Comparison of ENCODE assay signal across 1 cellular context in the genomic region with DNA sequence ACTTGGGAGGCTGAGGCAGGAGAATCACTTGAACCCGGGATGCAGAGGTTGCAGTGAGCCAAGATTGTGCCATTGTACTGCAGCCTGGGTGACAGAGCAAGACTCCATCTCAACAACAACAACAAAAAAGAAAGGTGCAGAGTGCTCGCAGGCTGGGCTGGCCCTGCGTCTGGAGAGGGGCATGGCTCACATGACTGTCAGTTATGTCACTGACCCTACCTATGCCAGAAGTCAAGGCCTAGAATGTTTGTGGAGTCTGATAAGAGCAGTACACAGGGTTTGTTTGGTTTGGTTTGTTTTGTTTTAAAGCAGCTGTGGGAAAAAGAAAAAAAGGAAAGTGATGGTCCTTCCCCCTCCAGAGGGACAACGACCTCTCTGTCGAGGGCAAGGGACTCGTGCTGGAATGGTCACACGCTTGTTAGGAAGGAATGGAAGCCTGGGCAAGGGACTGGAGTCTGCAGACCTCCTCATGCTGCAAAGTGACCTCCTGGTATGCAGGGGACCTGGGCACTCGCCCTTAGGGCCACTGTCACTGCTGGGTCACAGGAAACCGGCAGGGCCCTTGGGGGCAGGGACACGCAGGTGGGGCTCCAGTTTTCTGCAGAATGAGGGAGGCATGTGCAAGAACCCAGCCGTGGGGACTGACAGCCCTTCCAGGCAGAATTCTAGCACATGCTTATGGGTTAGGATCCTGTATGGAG.
TF ChIP-seq lines count a peak whose summit lies in the region.

No MANE protein-coding gene starts in this region.

TF ChIP-seq in HepG2, 621 proteins besides CTCF, POLR2A, EP300 and RAD21 (continued from another document and continues in another):
- TF ChIP-seq, protein P1, sequence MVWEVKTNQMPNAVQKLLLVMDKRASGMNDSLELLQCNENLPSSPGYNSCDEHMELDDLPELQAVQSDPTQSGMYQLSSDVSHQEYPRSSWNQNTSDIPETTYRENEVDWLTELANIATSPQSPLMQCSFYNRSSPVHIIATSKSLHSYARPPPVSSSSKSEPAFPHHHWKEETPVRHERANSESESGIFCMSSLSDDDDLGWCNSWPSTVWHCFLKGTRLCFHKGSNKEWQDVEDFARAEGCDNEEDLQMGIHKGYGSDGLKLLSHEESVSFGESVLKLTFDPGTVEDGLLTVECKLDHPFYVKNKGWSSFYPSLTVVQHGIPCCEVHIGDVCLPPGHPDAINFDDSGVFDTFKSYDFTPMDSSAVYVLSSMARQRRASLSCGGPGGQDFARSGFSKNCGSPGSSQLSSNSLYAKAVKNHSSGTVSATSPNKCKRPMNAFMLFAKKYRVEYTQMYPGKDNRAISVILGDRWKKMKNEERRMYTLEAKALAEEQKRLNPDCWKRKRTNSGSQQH (CRISPR knock-in tag; IDR thresholded peaks at IDR 0.05; ENCODE audit: low read depth): 0 out of 2 replicates have a peak, but pooled peaks have one; percentile 56
- TF ChIP-seq MLLT10 (CRISPR knock-in tag; IDR thresholded peaks at IDR 0.05) (no peak), NFIB (CRISPR knock-in tag; IDR thresholded peaks at IDR 0.05; ENCODE audit: borderline replicate concordance) (0 out of 2 replicates have a peak, but pooled peaks have one; percentile 31), ZNF138 (CRISPR knock-in tag; IDR thresholded peaks at IDR 0.05; ENCODE audit: low read depth) (0 out of 2 replicates have a peak, but pooled peaks have one; percentile 45), GZF1 (CRISPR knock-in tag; IDR thresholded peaks at IDR 0.05) (peak; percentile 56), SPEN (CRISPR knock-in tag; IDR thresholded peaks at IDR 0.05; ENCODE audit: low read depth) (peak; percentile 98; the same call in 1 of the 2 replicates), SIN3A (IDR thresholded peaks at IDR 0.05; ENCODE audit: borderline replicate concordance, low read depth, low read length) (peak; percentile 88), ZNF501 (CRISPR knock-in tag; IDR thresholded peaks at IDR 0.05) (peak; percentile 78), TAF1 (CRISPR knock-in tag; IDR thresholded peaks at IDR 0.05) (no peak), ZNF12 (CRISPR knock-in tag; IDR thresholded peaks at IDR 0.05) (peak; percentile 58; the same call in 1 of the 2 replicates), PAWR (CRISPR knock-in tag; IDR thresholded peaks at IDR 0.05; ENCODE audit: borderline replicate concordance) (no peak), ZNF180 (CRISPR knock-in tag; IDR thresholded peaks at IDR 0.05; ENCODE audit: borderline replicate concordance, low read depth) (no peak), MXI1 (IDR thresholded peaks at IDR 0.05; ENCODE audit: borderline replicate concordance, low read depth, low read length) (peak; percentile 62; the same call in 2 of the 3 replicates), ZNF18 (CRISPR knock-in tag; IDR thresholded peaks at IDR 0.05; ENCODE audit: insufficient replicate concordance) (no peak), NR2F1 (CRISPR knock-in tag; IDR thresholded peaks at IDR 0.05) (peak; percentile 93 to 99), ETV6 (CRISPR knock-in tag; conservative IDR thresholded peaks at IDR 0.05) (peak; percentile 90), ZNF335 (CRISPR knock-in tag; IDR thresholded peaks at IDR 0.05) (peak; percentile 92), RFXAP (CRISPR knock-in tag; IDR thresholded peaks at IDR 0.05; ENCODE audit: borderline replicate concordance) (peak; percentile 76), ZFP36 (IDR thresholded peaks at IDR 0.05; ENCODE audit: borderline replicate concordance, low read depth, low read length, partially characterized antibody) (no peak), LCORL (IDR thresholded peaks at IDR 0.05) (peak; percentile 94), LCORL (CRISPR knock-in tag; IDR thresholded peaks at IDR 0.05) (peak; percentile 98), ZGPAT (CRISPR knock-in tag; IDR thresholded peaks at IDR 0.05) (peak; percentile 99), ARNT2 (CRISPR knock-in tag; IDR thresholded peaks at IDR 0.05; ENCODE audit: low read depth) (peak; percentile 85), FOXK2 (IDR thresholded peaks at IDR 0.05) (peak; percentile 95), FOXM1 (CRISPR knock-in tag; IDR thresholded peaks at IDR 0.05) (peak; percentile 77; the same call in 1 of the 2 replicates), ZNF441 (CRISPR knock-in tag; IDR thresholded peaks at IDR 0.05; ENCODE audit: borderline replicate concordance) (peak; percentile 88), ZNF776 (CRISPR knock-in tag; IDR thresholded peaks at IDR 0.05) (no peak), HIVEP1 (CRISPR knock-in tag; IDR thresholded peaks at IDR 0.05) (peak; percentile 96), MYNN (CRISPR knock-in tag; IDR thresholded peaks at IDR 0.05; ENCODE audit: low read depth) (0 out of 2 replicates have a peak, but pooled peaks have one; percentile 24), ZNF644 (CRISPR knock-in tag; IDR thresholded peaks at IDR 0.05; ENCODE audit: low read depth) (peak; percentile 86; the same call in 1 of the 2 replicates), ZBED4 (CRISPR knock-in tag; IDR thresholded peaks at IDR 0.05; ENCODE audit: borderline replicate concordance) (peak; percentile 84; the same call in 1 of the 2 replicates), E2F1 (CRISPR knock-in tag; IDR thresholded peaks at IDR 0.05) (no peak), DNMT3B (CRISPR knock-in tag; conservative IDR thresholded peaks at IDR 0.05) (peak; percentile 94), DR1 (CRISPR knock-in tag; IDR thresholded peaks at IDR 0.05) (no peak; the same call in 1 of the 2 replicates), CCAR2 (optimal IDR thresholded peaks at IDR 0.05; ENCODE audit: low read depth, low read length) (no peak), HNRNPLL (IDR thresholded peaks at IDR 0.05; ENCODE audit: low read depth, low read length, poor library complexity, severe bottlenecking) (no peak), ZBTB7B (CRISPR knock-in tag; IDR thresholded peaks at IDR 0.05) (peak; percentile 95), BORCS8-MEF2B (CRISPR knock-in tag; IDR thresholded peaks at IDR 0.05) (peak; percentile 89), ZBTB7A (CRISPR knock-in tag; IDR thresholded peaks at IDR 0.05) (peak; percentile 90; the same call in 1 of the 2 replicates), ZNF75D (CRISPR knock-in tag; IDR thresholded peaks at IDR 0.05; ENCODE audit: borderline replicate concordance) (no peak), ZNF101 (CRISPR knock-in tag; IDR thresholded peaks at IDR 0.05; ENCODE audit: borderline replicate concordance, low read depth) (0 out of 2 replicates have a peak, but pooled peaks have one; percentile 27), NR2F2 (IDR thresholded peaks at IDR 0.05; ENCODE audit: borderline replicate concordance, low read depth) (peak; percentile 97), ZNF7 (CRISPR knock-in tag; IDR thresholded peaks at IDR 0.05) (peak; percentile 69; the same call in 1 of the 2 replicates)
- TF ChIP-seq, protein P2, sequence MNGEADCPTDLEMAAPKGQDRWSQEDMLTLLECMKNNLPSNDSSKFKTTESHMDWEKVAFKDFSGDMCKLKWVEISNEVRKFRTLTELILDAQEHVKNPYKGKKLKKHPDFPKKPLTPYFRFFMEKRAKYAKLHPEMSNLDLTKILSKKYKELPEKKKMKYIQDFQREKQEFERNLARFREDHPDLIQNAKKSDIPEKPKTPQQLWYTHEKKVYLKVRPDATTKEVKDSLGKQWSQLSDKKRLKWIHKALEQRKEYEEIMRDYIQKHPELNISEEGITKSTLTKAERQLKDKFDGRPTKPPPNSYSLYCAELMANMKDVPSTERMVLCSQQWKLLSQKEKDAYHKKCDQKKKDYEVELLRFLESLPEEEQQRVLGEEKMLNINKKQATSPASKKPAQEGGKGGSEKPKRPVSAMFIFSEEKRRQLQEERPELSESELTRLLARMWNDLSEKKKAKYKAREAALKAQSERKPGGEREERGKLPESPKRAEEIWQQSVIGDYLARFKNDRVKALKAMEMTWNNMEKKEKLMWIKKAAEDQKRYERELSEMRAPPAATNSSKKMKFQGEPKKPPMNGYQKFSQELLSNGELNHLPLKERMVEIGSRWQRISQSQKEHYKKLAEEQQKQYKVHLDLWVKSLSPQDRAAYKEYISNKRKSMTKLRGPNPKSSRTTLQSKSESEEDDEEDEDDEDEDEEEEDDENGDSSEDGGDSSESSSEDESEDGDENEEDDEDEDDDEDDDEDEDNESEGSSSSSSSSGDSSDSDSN (CRISPR knock-in tag; IDR thresholded peaks at IDR 0.05): no peak
- TF ChIP-seq, protein P3, sequence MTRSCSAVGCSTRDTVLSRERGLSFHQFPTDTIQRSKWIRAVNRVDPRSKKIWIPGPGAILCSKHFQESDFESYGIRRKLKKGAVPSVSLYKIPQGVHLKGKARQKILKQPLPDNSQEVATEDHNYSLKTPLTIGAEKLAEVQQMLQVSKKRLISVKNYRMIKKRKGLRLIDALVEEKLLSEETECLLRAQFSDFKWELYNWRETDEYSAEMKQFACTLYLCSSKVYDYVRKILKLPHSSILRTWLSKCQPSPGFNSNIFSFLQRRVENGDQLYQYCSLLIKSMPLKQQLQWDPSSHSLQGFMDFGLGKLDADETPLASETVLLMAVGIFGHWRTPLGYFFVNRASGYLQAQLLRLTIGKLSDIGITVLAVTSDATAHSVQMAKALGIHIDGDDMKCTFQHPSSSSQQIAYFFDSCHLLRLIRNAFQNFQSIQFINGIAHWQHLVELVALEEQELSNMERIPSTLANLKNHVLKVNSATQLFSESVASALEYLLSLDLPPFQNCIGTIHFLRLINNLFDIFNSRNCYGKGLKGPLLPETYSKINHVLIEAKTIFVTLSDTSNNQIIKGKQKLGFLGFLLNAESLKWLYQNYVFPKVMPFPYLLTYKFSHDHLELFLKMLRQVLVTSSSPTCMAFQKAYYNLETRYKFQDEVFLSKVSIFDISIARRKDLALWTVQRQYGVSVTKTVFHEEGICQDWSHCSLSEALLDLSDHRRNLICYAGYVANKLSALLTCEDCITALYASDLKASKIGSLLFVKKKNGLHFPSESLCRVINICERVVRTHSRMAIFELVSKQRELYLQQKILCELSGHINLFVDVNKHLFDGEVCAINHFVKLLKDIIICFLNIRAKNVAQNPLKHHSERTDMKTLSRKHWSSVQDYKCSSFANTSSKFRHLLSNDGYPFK (CRISPR knock-in tag; IDR thresholded peaks at IDR 0.05; ENCODE audit: borderline replicate concordance): no peak
- TF ChIP-seq, protein P4, sequence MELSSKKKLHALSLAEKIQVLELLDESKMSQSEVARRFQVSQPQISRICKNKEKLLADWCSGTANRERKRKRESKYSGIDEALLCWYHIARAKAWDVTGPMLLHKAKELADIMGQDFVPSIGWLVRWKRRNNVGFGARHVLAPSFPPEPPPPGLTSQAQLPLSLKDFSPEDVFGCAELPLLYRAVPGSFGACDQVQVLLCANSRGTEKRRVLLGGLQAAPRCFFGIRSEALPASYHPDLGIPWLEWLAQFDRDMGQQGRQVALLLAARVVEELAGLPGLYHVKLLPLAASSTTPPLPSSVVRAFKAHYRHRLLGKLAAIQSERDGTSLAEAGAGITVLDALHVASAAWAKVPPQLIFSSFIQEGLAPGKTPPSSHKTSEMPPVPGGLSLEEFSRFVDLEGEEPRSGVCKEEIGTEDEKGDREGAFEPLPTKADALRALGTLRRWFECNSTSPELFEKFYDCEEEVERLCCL (CRISPR knock-in tag; IDR thresholded peaks at IDR 0.05; ENCODE audit: borderline replicate concordance): no peak
